In the genomic region with DNA sequence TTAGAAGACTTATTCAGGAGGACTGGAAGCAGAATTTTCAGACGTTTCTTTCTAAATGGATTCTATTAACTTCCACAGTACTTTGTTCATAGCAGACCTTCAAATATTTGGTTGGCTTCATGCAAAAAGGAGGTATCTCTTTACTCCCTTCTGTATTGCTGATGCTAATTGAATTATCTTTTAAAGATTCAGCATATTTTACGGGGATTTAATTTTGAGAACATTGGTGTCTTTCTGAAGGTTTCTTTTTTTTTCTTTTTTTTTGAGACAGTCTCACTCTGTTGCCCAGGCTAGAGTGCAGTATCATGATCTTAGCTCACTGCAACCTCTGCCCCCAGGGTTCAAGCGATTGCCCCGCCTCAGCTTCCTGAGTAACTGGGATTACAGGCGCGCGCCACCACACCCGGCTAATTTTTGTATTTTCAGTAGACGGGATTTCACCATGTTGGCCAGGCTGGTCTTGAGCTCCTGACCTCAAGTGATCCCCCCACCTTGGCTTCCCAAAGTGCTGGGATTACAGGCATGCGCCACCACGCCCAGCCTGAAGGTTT, we compare ENCODE assay signal across 1 cellular context.
A peak's percentile ranks its signal among the peaks of the same experiment; 100 is the strongest.
TF ChIP-seq lines count a peak whose summit lies in the region.

No MANE protein-coding gene starts in this region.

TF ChIP-seq in K562, 482 proteins besides CTCF, POLR2A, EP300 and RAD21 (continued from another document):
- TF ChIP-seq, protein P1, sequence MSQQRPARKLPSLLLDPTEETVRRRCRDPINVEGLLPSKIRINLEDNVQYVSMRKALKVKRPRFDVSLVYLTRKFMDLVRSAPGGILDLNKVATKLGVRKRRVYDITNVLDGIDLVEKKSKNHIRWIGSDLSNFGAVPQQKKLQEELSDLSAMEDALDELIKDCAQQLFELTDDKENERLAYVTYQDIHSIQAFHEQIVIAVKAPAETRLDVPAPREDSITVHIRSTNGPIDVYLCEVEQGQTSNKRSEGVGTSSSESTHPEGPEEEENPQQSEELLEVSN (IDR thresholded peaks at IDR 0.05; ENCODE audit: borderline replicate concordance in 1 of 2, extremely low read depth in 1 of 2, insufficient read depth in 1 of 2, insufficient read length in 1 of 2, low read depth in 1 of 2, low read length in 1 of 2, poor library complexity in 1 of 2, severe bottlenecking in 1 of 2), result no peak
- TF ChIP-seq ZNF175 (CRISPR knock-in tag; IDR thresholded peaks at IDR 0.05; ENCODE audit: low read depth) (no peak), MAFG (tag; conservative IDR thresholded peaks at IDR 0.05) (peak; percentile 38), HLTF (IDR thresholded peaks at IDR 0.05) (0 out of 2 replicates have a peak, but pooled peaks have one; percentile 43), SMAD2 (IDR thresholded peaks at IDR 0.05; ENCODE audit: low read depth, low read length) (no peak), ZNF592 (IDR thresholded peaks at IDR 0.05) (peak; percentile 39; the same call in 1 of the 2 replicates), ZNF395 (CRISPR knock-in tag; IDR thresholded peaks at IDR 0.05) (peak; percentile 66), HDAC1 (IDR thresholded peaks at IDR 0.05) (0 out of 4 replicates have a peak, but pooled peaks of 1 of the 2 experiments have one; percentile 20), SIX5 (IDR thresholded peaks at IDR 0.05; ENCODE audit: borderline replicate concordance in 1 of 2, insufficient read depth in 1 of 2, low read depth in 1 of 2, low read length in 2 of 2) (no peak)
TF ChIP-seq in K562: peak in this region for 29.
